22 cellular contexts compared by ENCODE assay signal in the genomic region with DNA sequence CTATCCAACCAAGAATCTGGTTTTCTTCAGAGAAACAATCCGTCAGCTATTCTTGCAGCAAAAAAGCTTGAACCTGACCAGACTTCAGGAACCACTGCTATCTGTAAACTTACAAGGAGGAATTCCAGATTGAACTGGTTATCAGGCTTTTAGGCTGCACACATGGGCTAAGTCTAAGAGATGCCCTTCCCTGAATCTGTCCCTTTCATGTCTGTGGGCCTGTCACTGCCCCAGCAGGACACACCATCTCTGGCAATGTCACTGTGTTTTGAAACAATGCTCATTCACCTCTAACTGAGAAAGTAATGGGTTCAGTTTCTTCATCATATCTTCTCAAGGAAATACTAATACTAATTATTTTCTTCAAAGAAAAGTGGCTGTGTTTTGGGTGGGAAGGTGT.
"Had no signal": no experiment of that assay in that cellular context is flagged by ENCODE, and none has a peak within 500 bp of the region (broad histone marks: within the 10 kb centered on the region; RNA-seq: fewer than 3 reads in every experiment).

No MANE protein-coding gene starts in this region.

- H3K4me1 ChIP-seq: spleen had no signal

- H3K27me3 ChIP-seq: gastroesophageal sphincter, ovary, spleen, transverse colon had no signal

- H3K27me3 Mint-ChIP-seq: activated B cell treated with CpG ODN at 0.5 μM for 24 hours; effector memory CD8-positive, alpha-beta T cell; progenitor cell of endocrine pancreas had no signal

- H3K36me3 Mint-ChIP-seq: immature natural killer cell had no signal

- H3K27ac Mint-ChIP-seq: activated B cell treated with CpG ODN at 0.5 μM for 24 hours; activated naive CD4-positive, alpha-beta T cell treated with anti-CD3 and anti-CD28 coated beads, Interleukin-2, amount 50 U/mL, for 72 hours; activated T-cell treated with anti-CD3 and anti-CD28 coated beads, Interleukin-2, amount 50 U/mL, for 72 hours; effector memory CD8-positive, alpha-beta T cell; immature natural killer cell; T-helper 2 cell treated with Interferon-gamma antibody and Interleukin-4, amounts not matched to agents 5 μg/mL and 100 μg/mL, for 36 hours had no signal

- FAIRE-seq: kidney had no signal

- H3K9me3 ChIP-seq: ovary, transverse colon had no signal

- DNase-seq: activated B cell treated with CpG ODN at 0.5 μM for 24 hours; activated naive CD4-positive, alpha-beta T cell; activated T-cell treated with anti-CD3 and anti-CD28 coated beads for 4 hours; activated T-cell treated with anti-CD3 and anti-CD28 coated beads, Interleukin-2, amount 50 U/mL, for 72 hours; cortex of kidney; effector memory CD8-positive, alpha-beta T cell; erythroblast; immature natural killer cell; kidney; mesendoderm; ovary; retina; spleen; stimulated activated naive CD4-positive, alpha-beta T cell treated with Interleukin-2 at 50 U/mL for 16 hours; T-helper 1 cell; transverse colon had no signal

- H3K4me3 ChIP-seq: gastroesophageal sphincter, lung, ovary, spleen, transverse colon had no signal

- H3K27ac ChIP-seq: gastroesophageal sphincter, ovary, spleen, transverse colon had no signal

- H3K4me1 Mint-ChIP-seq: immature natural killer cell had no signal

- ATAC-seq: activated naive CD4-positive, alpha-beta T cell treated with anti-CD3 and anti-CD28 coated beads, Interleukin-2, amount 50 U/mL, for 72 hours; activated T-cell treated with anti-CD3 and anti-CD28 coated beads, Interleukin-2, amount 50 U/mL, for 72 hours; effector memory CD8-positive, alpha-beta T cell; gastroesophageal sphincter; left lobe of liver had no signal

- H3K4me3 Mint-ChIP-seq: activated B cell treated with CpG ODN at 0.5 μM for 24 hours; activated T-cell treated with anti-CD3 and anti-CD28 coated beads, Interleukin-2, amount 50 U/mL, for 72 hours; effector memory CD8-positive, alpha-beta T cell; immature natural killer cell; T-helper 2 cell treated with Interferon-gamma antibody and Interleukin-4, amounts not matched to agents 5 μg/mL and 100 μg/mL, for 36 hours had no signal

- H3K36me3 ChIP-seq: gastroesophageal sphincter, ovary, spleen, transverse colon had no signal
